ENCODE assay signal across 8 cellular contexts in genomic region chr6:104860221-104860620, GRCh38. TPM values are rescaled to one million over a fixed set of nuclear protein-coding genes. Genes with fewer than 3 reads are reported as not detected.
DNase-seq lines count a peak whose midpoint lies in the region; ATAC-seq and TF ChIP-seq lines count a peak whose summit lies in the region.

No MANE protein-coding gene starts in this region.

- peak overlapping the region; percentile 93; the same call in 1 of the 2 replicates for H3K4me3 ChIP-seq in GM08714 (ENCODE audit: low read length)
- peak overlapping the region; percentile 75 to 85 (median 82) for H3K4me3 ChIP-seq in Peyer's patch
- H3K4me3 ChIP-seq in rectal smooth muscle tissue (ENCODE audit: low read length): peak overlapping the region; percentile 85

- H3K4me1 ChIP-seq in Peyer's patch: peaks cover 0 to 11% (median 0%) of the 10 kb centered on the region in 4 donors
- H3K4me1 ChIP-seq in rectal smooth muscle tissue (ENCODE audit: control insufficient read depth, insufficient read depth, low read length): no peaks in the 10 kb centered on the region

- peak; percentile 64 for ATAC-seq in esophagus mucosa
- ATAC-seq in HG02678 (IDR thresholded peaks at IDR 0.05; ENCODE audit: unreplicated experiment): no peak

- no peaks in the 10 kb centered on the region for H3K36me3 ChIP-seq in Peyer's patch
- H3K36me3 ChIP-seq in rectal smooth muscle tissue (ENCODE audit: control insufficient read depth, insufficient read depth, low read length): no peaks in the 10 kb centered on the region

- H3K27me3 ChIP-seq in Peyer's patch (no peaks in the 10 kb centered on the region), rectal smooth muscle tissue (ENCODE audit: control insufficient read depth, insufficient read depth, low read length) (no peaks in the 10 kb centered on the region)

- no peak for TF ChIP-seq CTCF in Peyer's patch (IDR thresholded peaks at IDR 0.05)
- TF ChIP-seq CTCF in GM13977 (IDR thresholded peaks at IDR 0.05; ENCODE audit: extremely low read depth, insufficient read depth, missing control alignments): no peak

- no peak overlapping the region for H3K9ac ChIP-seq in rectal smooth muscle tissue (ENCODE audit: low read length)

- no peak for TF ChIP-seq POLR2A in Peyer's patch (IDR thresholded peaks at IDR 0.05)

- in situ Hi-C loops in GM13977 (cut with MboI; ENCODE audit: low pct_unique_long_range_greater_than_20kb, low sequenced_read_pairs, unreplicated experiment): no loop called here

- H3K9me3 ChIP-seq in Peyer's patch: no peaks in the 10 kb centered on the region

- DNase-seq in Peyer's patch (no peak), GM13977 (ENCODE audit: low spot score) (no peak), GDM1 (lab: John Stamatoyannopoulos, UW) (no peak)
- no peak for DNase-seq in stimulated activated CD4-positive, alpha-beta T cell treated with anti-CD3 and anti-CD28 coated beads, Interleukin-4, amount 100 ng/mL, for 1 hour

- H3K27ac ChIP-seq in Peyer's patch: peak overlapping the region in 2 of 4 donors; percentile 58 to 72
- peak overlapping the region; percentile 71 for H3K27ac ChIP-seq in rectal smooth muscle tissue (ENCODE audit: low read depth, low read length)

RNA-seq across cellular contexts. Expression of gene HACE1, which starts 0.5 kb away (rescaled TPM):
- total RNA-seq in Peyer's patch (10 to 100 TPM; 11.8 to 34.7 (median 16.4) TPM), esophagus mucosa (9.0 TPM)
